23 cellular contexts compared by ENCODE assay signal in the genomic region with DNA sequence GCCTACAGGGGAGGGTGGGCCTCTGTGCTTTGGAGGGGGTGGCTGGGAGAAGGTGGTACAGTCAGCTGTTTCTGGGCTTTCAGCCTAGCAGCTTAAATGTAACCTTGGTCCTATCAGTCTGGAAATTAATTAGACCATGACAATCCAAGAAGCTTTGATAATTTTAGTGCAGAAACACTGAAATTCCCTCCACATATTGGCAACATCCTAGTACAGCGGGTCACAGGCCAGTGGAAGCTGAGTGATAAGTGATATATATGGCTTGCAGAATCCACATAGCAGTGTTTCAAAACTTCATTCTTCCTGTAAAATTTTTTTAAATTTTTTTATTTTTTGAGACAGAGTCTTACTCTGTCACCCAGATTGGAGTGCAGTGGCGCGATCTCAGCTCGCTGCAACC.
"Had no signal": no experiment of that assay in that cellular context is flagged by ENCODE, and none has a peak within 500 bp of the region (broad histone marks: within the 10 kb centered on the region; RNA-seq: fewer than 3 reads in every experiment).

No MANE protein-coding gene starts in this region.

- ATAC-seq: foreskin keratinocyte, gastroesophageal sphincter, heart right ventricle, left lung, left ventricle myocardium superior, mucosa of descending colon had no signal

- FAIRE-seq: endothelial cell of umbilical vein, frontal cortex, islet of Langerhans, keratinocyte had no signal

- DNase-seq: colonic mucosa; cortex of kidney; dorsolateral prefrontal cortex; effector CD4-positive, alpha-beta T cell; effector memory CD4-positive, alpha-beta T cell; foreskin keratinocyte; heart right ventricle; hippocampal formation; left cardiac atrium; left lung; left ventricle myocardium superior; lower lobe of right lung; mucosa of descending colon; naive B cell had no signal

- H3K27me3 ChIP-seq: colonic mucosa, dorsolateral prefrontal cortex, esophagus muscularis mucosa, foreskin keratinocyte, gastroesophageal sphincter, heart right ventricle, left lung had no signal

- H3K9me3 ChIP-seq: colonic mucosa, esophagus muscularis mucosa, gastroesophageal sphincter, left lung, lower lobe of right lung, mucosa of descending colon had no signal

- H3K27ac ChIP-seq: colonic mucosa, dorsolateral prefrontal cortex, esophagus muscularis mucosa, foreskin keratinocyte, gastroesophageal sphincter, heart right ventricle, left lung, lower lobe of right lung had no signal

- H3K36me3 ChIP-seq: colonic mucosa, left lung, lower lobe of right lung had no signal

- H3K4me1 Mint-ChIP-seq: mesothelial cell of epicardium had no signal

- H3K4me3 Mint-ChIP-seq: dendritic cell treated with granulocyte-macrophage colony-stimulating factor and Interleukin-4, amounts not matched to agents 40 ng/mL and 50 ng/mL, for 4 days; memory B cell; mesothelial cell of epicardium; naive B cell had no signal

- H3K4me3 ChIP-seq: colonic mucosa, dorsolateral prefrontal cortex, esophagus muscularis mucosa, gastroesophageal sphincter, heart right ventricle, left lung, lower lobe of right lung, mucosa of descending colon had no signal

- H3K27ac Mint-ChIP-seq: dendritic cell treated with granulocyte-macrophage colony-stimulating factor and Interleukin-4, amounts not matched to agents 40 ng/mL and 50 ng/mL, for 4 days; memory B cell; mesothelial cell of epicardium had no signal

- H3K4me1 ChIP-seq: colonic mucosa, esophagus muscularis mucosa, foreskin keratinocyte, gastroesophageal sphincter, left lung, lower lobe of right lung had no signal

- H3K27me3 Mint-ChIP-seq: dendritic cell treated with granulocyte-macrophage colony-stimulating factor and Interleukin-4, amounts not matched to agents 40 ng/mL and 50 ng/mL, for 4 days; memory B cell; naive B cell had no signal
